In genomic region chr11:58135171-58135570, GRCh38 we compare ENCODE assay signal across 26 cellular contexts. TPM values are rescaled to one million over a fixed set of nuclear protein-coding genes. Genes with fewer than 3 reads are reported as not detected.
"Had no signal": no experiment of that assay in that cellular context is flagged by ENCODE, and none has a peak within 500 bp of the region (broad histone marks: within the 10 kb centered on the region; RNA-seq: fewer than 3 reads in every experiment).

No MANE protein-coding gene starts in this region.

- H3K27ac Mint-ChIP-seq: stimulated activated effector memory CD8-positive, alpha-beta T cell treated with anti-CD3 and anti-CD28 coated beads, Interleukin-12 subunit alpha, Interleukin-12 subunit beta, amount 100 ng/mL, for 72 hours; stimulated activated memory B cell treated with anti-CD40 and anti-IgM and Interleukin-4, amounts not matched to agents 10 μg/mL and 1 μg/mL and 100 μg/mL, for 72 hours; stimulated activated naive B cell treated with anti-CD40 and anti-IgM and Interleukin-4, amounts not matched to agents 10 μg/mL and 1 μg/mL and 100 μg/mL, for 72 hours; stimulated activated naive CD8-positive, alpha-beta T cell treated with anti-CD3 and anti-CD28 coated beads, Interleukin-15, amount 100 ng/mL, for 72 hours; stimulated activated naive CD8-positive, alpha-beta T cell treated with anti-CD3 and anti-CD28 coated beads, Interleukin-15, Interleukin-2, amounts not matched to agents 100 ng/mL and 50 ng/mL, for 24 hours; type B pancreatic cell had no signal

- DNase-seq: stimulated activated CD4-positive, alpha-beta T cell treated with anti-CD3 and anti-CD28 coated beads, Interleukin-2, amount 100 ng/mL, for 48 hours; stimulated activated CD4-positive, alpha-beta T cell treated with anti-CD3 and anti-CD28 coated beads, Interleukin-4, amount 100 ng/mL, for 1 hour; stimulated activated CD4-positive, alpha-beta T cell treated with anti-CD3 and anti-CD28 coated beads, Interleukin-4, amount 100 ng/mL, for 24 hours; stimulated activated CD4-positive, alpha-beta T cell treated with anti-CD3 and anti-CD28 coated beads, Interleukin-4, amount 100 ng/mL, for 4 hours; stimulated activated CD8-positive, alpha-beta memory T cell treated with anti-CD3 and anti-CD28 coated beads, Interleukin-4, amount 100 ng/mL, for 48 hours; stimulated activated naive B cell treated with anti-CD40 and anti-IgM and Interleukin-4, amounts not matched to agents 10 μg/mL and 1 μg/mL and 100 μg/mL, for 72 hours; stimulated activated naive CD4-positive, alpha-beta T cell; stimulated activated naive CD4-positive, alpha-beta T cell treated with Interleukin-2 at 50 U/mL for 16 hours; stimulated activated naive CD8-positive, alpha-beta T cell treated with anti-CD3 and anti-CD28 coated beads, Interleukin-15, amount 100 ng/mL, for 72 hours; stimulated activated naive CD8-positive, alpha-beta T cell treated with anti-CD3 and anti-CD28 coated beads, Interleukin-15, Interleukin-2, amounts not matched to agents 100 U/mL and 50 U/mL, for 24 hours; stomach; substantia nigra; testis; thyroid gland; tibial artery; transverse colon; trophoblast cell; upper lobe of left lung; upper lobe of right lung; uterus had no signal

- H3K27me3 Mint-ChIP-seq: stimulated activated memory B cell treated with anti-CD40 and anti-IgM and Interleukin-4, amounts not matched to agents 10 μg/mL and 1 μg/mL and 100 μg/mL, for 72 hours; stimulated activated naive CD8-positive, alpha-beta T cell treated with anti-CD3 and anti-CD28 coated beads, Interleukin-15, amount 100 ng/mL, for 72 hours had no signal

- H3K4me1 Mint-ChIP-seq: stimulated activated effector memory CD8-positive, alpha-beta T cell treated with anti-CD3 and anti-CD28 coated beads, Interleukin-12 subunit alpha, Interleukin-12 subunit beta, amount 100 ng/mL, for 72 hours; stimulated activated memory B cell treated with anti-CD40 and anti-IgM and Interleukin-4, amounts not matched to agents 10 μg/mL and 1 μg/mL and 100 μg/mL, for 72 hours; stimulated activated naive B cell treated with anti-CD40 and anti-IgM and Interleukin-4, amounts not matched to agents 10 μg/mL and 1 μg/mL and 100 μg/mL, for 72 hours; stimulated activated naive CD8-positive, alpha-beta T cell treated with anti-CD3 and anti-CD28 coated beads, Interleukin-15, amount 100 ng/mL, for 72 hours had no signal

- H3K4me3 Mint-ChIP-seq: stimulated activated effector memory CD8-positive, alpha-beta T cell treated with anti-CD3 and anti-CD28 coated beads, Interleukin-12 subunit alpha, Interleukin-12 subunit beta, amount 100 ng/mL, for 72 hours; stimulated activated memory B cell treated with anti-CD40 and anti-IgM and Interleukin-4, amounts not matched to agents 10 μg/mL and 1 μg/mL and 100 μg/mL, for 72 hours; stimulated activated naive B cell treated with anti-CD40 and anti-IgM and Interleukin-4, amounts not matched to agents 10 μg/mL and 1 μg/mL and 100 μg/mL, for 72 hours; stimulated activated naive CD8-positive, alpha-beta T cell treated with anti-CD3 and anti-CD28 coated beads, Interleukin-15, amount 100 ng/mL, for 72 hours; stimulated activated naive CD8-positive, alpha-beta T cell treated with anti-CD3 and anti-CD28 coated beads, Interleukin-15, Interleukin-2, amounts not matched to agents 100 ng/mL and 50 ng/mL, for 24 hours; type B pancreatic cell had no signal

- H3K9me3 Mint-ChIP-seq: stimulated activated memory B cell treated with anti-CD40 and anti-IgM and Interleukin-4, amounts not matched to agents 10 μg/mL and 1 μg/mL and 100 μg/mL, for 72 hours; stimulated activated naive CD8-positive, alpha-beta T cell treated with anti-CD3 and anti-CD28 coated beads, Interleukin-15, amount 100 ng/mL, for 72 hours; stimulated activated naive CD8-positive, alpha-beta T cell treated with anti-CD3 and anti-CD28 coated beads, Interleukin-15, Interleukin-2, amounts not matched to agents 100 ng/mL and 50 ng/mL, for 24 hours; type B pancreatic cell had no signal

- H3K36me3 Mint-ChIP-seq: stimulated activated effector memory CD8-positive, alpha-beta T cell treated with anti-CD3 and anti-CD28 coated beads, Interleukin-12 subunit alpha, Interleukin-12 subunit beta, amount 100 ng/mL, for 72 hours; stimulated activated memory B cell treated with anti-CD40 and anti-IgM and Interleukin-4, amounts not matched to agents 10 μg/mL and 1 μg/mL and 100 μg/mL, for 72 hours; stimulated activated naive B cell treated with anti-CD40 and anti-IgM and Interleukin-4, amounts not matched to agents 10 μg/mL and 1 μg/mL and 100 μg/mL, for 72 hours; type B pancreatic cell had no signal

RNA-seq across cellular contexts. Expression of gene OR9I1, which starts 9.8 kb away (rescaled TPM):
- polyA plus RNA-seq: stomach, thymus, urinary bladder had no signal

RNA-seq across cellular contexts. Expression of gene OR9Q2, which starts 53.7 kb away (rescaled TPM):
- polyA plus RNA-seq: stomach, thymus, urinary bladder had no signal
